ENCODE assay signal across 13 cellular contexts in genomic region chr2:183993052-183993451, GRCh38.
DNase-seq lines count a peak whose midpoint lies in the region; ATAC-seq lines count a peak whose summit lies in the region.
"Had no signal": no experiment of that assay in that cellular context is flagged by ENCODE, and none has a peak within 500 bp of the region (broad histone marks: within the 10 kb centered on the region; RNA-seq: fewer than 3 reads in every experiment).

No MANE protein-coding gene starts in this region.

- H3K36me3 Mint-ChIP-seq in activated naive CD4-positive, alpha-beta T cell treated with anti-CD3 and anti-CD28 coated beads, Interleukin-2, amount 10 ng/mL, durations not matched to agents 7 days and 5 days: no peaks in the 10 kb centered on the region
- H3K36me3 Mint-ChIP-seq: IgD-negative memory B cell had no signal

- ATAC-seq in GM18499 (IDR thresholded peaks at IDR 0.05; ENCODE audit: insufficient read depth, unreplicated experiment): peak; percentile 51
- ATAC-seq in GM19468 (IDR thresholded peaks at IDR 0.05; ENCODE audit: extremely low read depth, unreplicated experiment): peak; percentile 31
- peak; percentile 66 for ATAC-seq in HG02885 (IDR thresholded peaks at IDR 0.05; ENCODE audit: poor library complexity, unreplicated experiment)
- ATAC-seq: left ventricle myocardium superior had no signal

- peaks cover 8% of the 10 kb centered on the region for H3K9me3 Mint-ChIP-seq in activated naive CD4-positive, alpha-beta T cell treated with anti-CD3 and anti-CD28 coated beads, Interleukin-2, amount 10 ng/mL, durations not matched to agents 7 days and 5 days

- H3K27me3 Mint-ChIP-seq in activated naive CD4-positive, alpha-beta T cell treated with anti-CD3 and anti-CD28 coated beads, Interleukin-2, amount 10 ng/mL, durations not matched to agents 7 days and 5 days: no peaks in the 10 kb centered on the region
- H3K27me3 Mint-ChIP-seq: IgD-negative memory B cell had no signal

- no peaks in the 10 kb centered on the region for H3K4me1 Mint-ChIP-seq in activated naive CD4-positive, alpha-beta T cell treated with anti-CD3 and anti-CD28 coated beads, Interleukin-2, amount 10 ng/mL, durations not matched to agents 7 days and 5 days

- no peak overlapping the region for H3K4me3 Mint-ChIP-seq in activated naive CD4-positive, alpha-beta T cell treated with anti-CD3 and anti-CD28 coated beads, Interleukin-2, amount 10 ng/mL, durations not matched to agents 7 days and 5 days
- H3K4me3 Mint-ChIP-seq: IgD-negative memory B cell had no signal

- peak; percentile 4 for DNase-seq in NCI-H1694 (lab: John Stamatoyannopoulos, UW)
- no peak for DNase-seq in NCI-H748 treated with DMSO at 0.1 percent for 48 hours (lab: John Stamatoyannopoulos, UW)
- DNase-seq in stimulated activated naive CD4-positive, alpha-beta T cell treated with Interleukin-2 at 50 U/mL for 16 hours (lab: John Stamatoyannopoulos, UW): no peak
- DNase-seq in iPS-NIHi11 (ENCODE audit: low spot score): no peak
- DNase-seq in activated naive CD4-positive, alpha-beta T cell treated with anti-CD3 and anti-CD28 coated beads, Interleukin-2, amount 10 ng/mL, durations not matched to agents 7 days and 5 days: no peak
- DNase-seq: effector memory CD4-positive, alpha-beta T cell; left ventricle myocardium superior; ovary; stomach had no signal

- H3K27ac Mint-ChIP-seq in activated naive CD4-positive, alpha-beta T cell treated with anti-CD3 and anti-CD28 coated beads, Interleukin-2, amount 10 ng/mL, durations not matched to agents 7 days and 5 days: no peak overlapping the region
- H3K27ac Mint-ChIP-seq: IgD-negative memory B cell had no signal

- CTCF ChIA-PET in activated naive CD4-positive, alpha-beta T cell treated with anti-CD3 and anti-CD28 coated beads, Interleukin-2, amount 10 ng/mL, durations not matched to agents 7 days and 5 days (lab: Charles Lee): no interaction called here
